ENCODE assay signal across 16 cellular contexts in genomic region chr3:111315911-111316310, GRCh38.
A peak's percentile ranks its signal among the peaks of the same experiment; 100 is the strongest.
DNase-seq lines count a peak whose midpoint lies in the region; ATAC-seq and TF ChIP-seq lines count a peak whose summit lies in the region.
"Had no signal": no experiment of that assay in that cellular context is flagged by ENCODE, and none has a peak within 500 bp of the region (broad histone marks: within the 10 kb centered on the region; RNA-seq: fewer than 3 reads in every experiment).

No MANE protein-coding gene starts in this region.

- H3K4me1 Mint-ChIP-seq in T-cell = peaks cover 0 to 33% (median 2%) of the 10 kb centered on the region in 3 donors

- peak; percentile 50 for DNase-seq in ELR (ENCODE audit: low read depth)
- peak; percentile 87 for DNase-seq in NCI-H2171 treated with DMSO at 0.1 percent for 48 hours (lab: John Stamatoyannopoulos, UW)
- DNase-seq in cardiac fibroblast (ENCODE audit: low read depth in 2 of 2) = peak; percentile 47 to 75
- DNase-seq in renal cortical epithelial cell (ENCODE audit: low read depth) = peak; percentile 60
- no peak for DNase-seq in T-cell
- no peak for DNase-seq in NCI-H2227 treated with DMSO at 0.1 percent for 48 hours (lab: John Stamatoyannopoulos, UW)
- DNase-seq: activated CD4-positive, alpha-beta T cell treated with anti-CD3 and anti-CD28 coated beads, Interleukin-2, amount 10 ng/mL, durations not matched to agents 24 days and 14 days; activated gamma-delta T cell; heart left ventricle; KBM-7; NCI-H82; stimulated activated CD4-positive, alpha-beta T cell treated with anti-CD3 and anti-CD28 coated beads, Interleukin-4, amount 100 ng/mL, for 4 hours; stimulated activated naive CD8-positive, alpha-beta T cell treated with anti-CD3 and anti-CD28 coated beads, Interleukin-15, amount 100 ng/mL, for 72 hours had no signal

- CTCF ChIA-PET in T-cell (lab: Charles Lee) = interaction anchor here in 1 of 2 donors (0.6 kb wide), 1 partner anchor 258 kb away, joined by 4 read pairs; no protein-coding TSS in a partner anchor

- no peaks in the 10 kb centered on the region for H3K36me3 Mint-ChIP-seq in T-cell

- no peak overlapping the region for H3K4me3 ChIP-seq in cardiac fibroblast (replicated peaks in 1 of 2; ENCODE audit: low read depth in 2 of 2, low read length in 2 of 2)
- H3K4me3 ChIP-seq: coronary artery, heart left ventricle, prostate gland had no signal

- H3K4me3 Mint-ChIP-seq in T-cell = no peak overlapping the region
- H3K4me3 Mint-ChIP-seq: activated CD4-positive, alpha-beta T cell treated with anti-CD3 and anti-CD28 coated beads, Interleukin-2, amount 10 ng/mL, durations not matched to agents 24 days and 14 days; stimulated activated naive CD8-positive, alpha-beta T cell treated with anti-CD3 and anti-CD28 coated beads, Interleukin-15, amount 100 ng/mL, for 72 hours had no signal

- POLR2A ChIA-PET in T-cell (lab: Charles Lee) = no interaction called here

- H3K9me3 Mint-ChIP-seq in T-cell = no peaks in the 10 kb centered on the region
- H3K9me3 Mint-ChIP-seq: stimulated activated naive CD8-positive, alpha-beta T cell treated with anti-CD3 and anti-CD28 coated beads, Interleukin-15, amount 100 ng/mL, for 72 hours had no signal

- ATAC-seq in T-cell (replicated peaks in 1 of 4) (no peak), HG03280 (IDR thresholded peaks at IDR 0.05; ENCODE audit: unreplicated experiment) (no peak)
- ATAC-seq: heart left ventricle; stimulated activated naive CD8-positive, alpha-beta T cell treated with anti-CD3 and anti-CD28 coated beads, Interleukin-15, amount 100 ng/mL, for 72 hours had no signal

- no peak for TF ChIP-seq CTCF in cardiac fibroblast (IDR thresholded peaks at IDR 0.05; ENCODE audit: low read depth, low read length)

- H3K27me3 Mint-ChIP-seq in T-cell = no peaks in the 10 kb centered on the region
- H3K27me3 Mint-ChIP-seq: activated CD4-positive, alpha-beta T cell treated with anti-CD3 and anti-CD28 coated beads, Interleukin-2, amount 10 ng/mL, durations not matched to agents 24 days and 14 days; stimulated activated naive CD8-positive, alpha-beta T cell treated with anti-CD3 and anti-CD28 coated beads, Interleukin-15, amount 100 ng/mL, for 72 hours had no signal

- H3K27ac Mint-ChIP-seq in T-cell = no peak overlapping the region
- H3K27ac Mint-ChIP-seq: activated CD4-positive, alpha-beta T cell treated with anti-CD3 and anti-CD28 coated beads, Interleukin-2, amount 10 ng/mL, durations not matched to agents 24 days and 14 days; stimulated activated naive CD8-positive, alpha-beta T cell treated with anti-CD3 and anti-CD28 coated beads, Interleukin-15, amount 100 ng/mL, for 72 hours had no signal

Comparison
In these comparisons a context has a peak if more than half of its experiments do, and no peak if none do; other contexts are left out.
1. DNase-seq: peak in ELR (single experiment), NCI-H2171 treated with DMSO at 0.1 percent for 48 hours (single experiment), cardiac fibroblast (2 of 2) and renal cortical epithelial cell (single experiment); none in T-cell (0 of 34) and NCI-H2227 treated with DMSO at 0.1 percent for 48 hours (single experiment).